ENCODE assay signal across 13 cellular contexts in the genomic region with DNA sequence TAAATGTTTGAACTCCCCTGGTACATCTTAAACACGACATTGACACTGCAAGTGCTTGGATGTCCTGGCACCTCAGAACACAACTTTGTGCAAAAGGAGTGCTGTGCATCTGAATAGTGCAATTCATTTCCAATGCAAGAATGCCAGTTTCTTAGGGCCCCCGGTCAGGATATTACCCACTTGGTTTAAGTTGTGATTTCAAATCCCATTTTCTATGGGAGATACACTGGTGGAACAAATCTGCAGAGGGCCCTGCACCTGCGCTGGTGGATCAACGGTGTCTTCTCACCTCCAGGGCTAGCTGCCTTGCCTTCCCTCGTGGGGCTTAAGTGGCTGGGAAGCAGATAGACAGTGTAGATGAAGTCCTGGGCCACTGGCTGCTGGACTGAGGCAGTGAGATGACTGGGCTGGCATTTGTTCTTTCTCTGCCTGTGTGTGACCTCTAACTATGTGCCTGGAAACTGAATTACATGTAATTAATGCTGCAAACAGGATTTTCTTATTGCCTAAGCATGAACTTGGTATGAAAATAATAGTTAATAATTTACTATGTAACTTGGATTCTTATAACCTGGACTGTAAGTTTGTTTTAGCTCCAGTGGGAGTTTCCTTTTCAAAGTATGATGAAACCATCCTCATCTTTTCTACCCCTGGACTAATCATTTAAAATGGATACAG. TPM values are rescaled to one million over a fixed set of nuclear protein-coding genes. Genes with fewer than 3 reads are reported as not detected.
A peak's percentile ranks its signal among the peaks of the same experiment; 100 is the strongest.
DNase-seq lines count a peak whose midpoint lies in the region; ATAC-seq lines count a peak whose summit lies in the region.
"Had no signal": no experiment of that assay in that cellular context is flagged by ENCODE, and none has a peak within 500 bp of the region (broad histone marks: within the 10 kb centered on the region; RNA-seq: fewer than 3 reads in every experiment).

No MANE protein-coding gene starts in this region.

- H3K9me3 Mint-ChIP-seq in naive B cell: no peaks in the 10 kb centered on the region

- peak overlapping the region in 5 of 8 donors; percentile 15 to 38 (median 22) for H3K4me3 Mint-ChIP-seq in naive B cell

- H3K27ac Mint-ChIP-seq in naive B cell: peak overlapping the region in 4 of 6 donors; percentile 56 to 86 (median 70)

- H3K36me3 Mint-ChIP-seq in naive B cell: peaks cover 10 to 15% of the 10 kb centered on the region in 2 donors

- no peaks in the 10 kb centered on the region for H3K27me3 ChIP-seq in effector memory CD4-positive, alpha-beta T cell (replicated peaks; ENCODE audit: control insufficient read depth, insufficient read depth, low read length, poor library complexity, severe bottlenecking)
- H3K27me3 ChIP-seq in HAP-1 (ENCODE audit: low read depth): no peaks in the 10 kb centered on the region

- H3K27me3 Mint-ChIP-seq in naive B cell: no peaks in the 10 kb centered on the region

- ATAC-seq in Right ventricle myocardium inferior (peak; percentile 38), naive B cell (ENCODE audit: low read depth in 2 of 2) (no peak), HG03097 (IDR thresholded peaks at IDR 0.05; ENCODE audit: low FRiP score, unreplicated experiment) (no peak)
- ATAC-seq: esophagus mucosa had no signal

- peaks cover 40% of the 10 kb centered on the region for H3K36me3 ChIP-seq in effector memory CD4-positive, alpha-beta T cell (ENCODE audit: control insufficient read depth, insufficient read depth, low read length)
- H3K36me3 ChIP-seq in HAP-1 (replicated peaks): peaks cover 64% of the 10 kb centered on the region

- in situ Hi-C loops in HAP-1 (cut with MboI; ENCODE audit: low sequenced_read_pairs): no loop called here

- H3K4me3 ChIP-seq in effector memory CD4-positive, alpha-beta T cell (ENCODE audit: insufficient read depth, low read depth, low read length, poor library complexity, severe bottlenecking): no peak overlapping the region
- H3K4me3 ChIP-seq in HAP-1: no peak overlapping the region

- H3K4me1 ChIP-seq in effector memory CD4-positive, alpha-beta T cell (ENCODE audit: control insufficient read depth, insufficient read depth, low read length, poor library complexity, severe bottlenecking): peaks cover 49% of the 10 kb centered on the region
- peaks cover 50% of the 10 kb centered on the region for H3K4me1 ChIP-seq in HAP-1

- intact Hi-C loops in Right ventricle myocardium inferior (cut with DNase I) (no loop called here), cardiac septum (cut with DNase I) (no loop called here)

- peaks cover 70 to 94% (median 70%) of the 10 kb centered on the region in 3 donors for H3K4me1 Mint-ChIP-seq in naive B cell

- H3K9me3 ChIP-seq in effector memory CD4-positive, alpha-beta T cell (ENCODE audit: control insufficient read depth, low read length): no peaks in the 10 kb centered on the region
- no peaks in the 10 kb centered on the region for H3K9me3 ChIP-seq in HAP-1

- DNase-seq in Right ventricle myocardium inferior (ENCODE audit: missing footprints): no peak
- no peak for DNase-seq in cardiac septum (ENCODE audit: low spot score)
- no peak for DNase-seq in effector memory CD4-positive, alpha-beta T cell
- no peak for DNase-seq in naive B cell
- no peak for DNase-seq in HAP-1 (ENCODE audit: low spot score in 2 of 2)
- DNase-seq in cortex of kidney (lab: John Stamatoyannopoulos, UW): no peak
- DNase-seq in stimulated activated CD4-positive, alpha-beta T cell treated with anti-CD3 and anti-CD28 coated beads, Interleukin-4, amount 100 ng/mL, for 1 hour: no peak
- DNase-seq: activated CD4-positive, alpha-beta T cell treated with anti-CD3 and anti-CD28 coated beads for 1 hour; kidney; NCI-H2081 treated with DMSO at 0.1 percent for 48 hours; stimulated activated CD4-positive, alpha-beta T cell treated with anti-CD3 and anti-CD28 coated beads, Interleukin-12 subunit alpha, Interleukin-12 subunit beta, amount 100 ng/mL, for 4 hours had no signal

- peak overlapping the region; percentile 5 for H3K27ac ChIP-seq in effector memory CD4-positive, alpha-beta T cell (ENCODE audit: insufficient read depth, low read length, poor library complexity, severe bottlenecking)

RNA-seq across cellular contexts. Expression of a gene that starts 20.9 kb away (rescaled TPM):
- total RNA-seq in Right ventricle myocardium inferior: 52.5 TPM
- total RNA-seq in cardiac septum: 59.6 TPM
- polyA plus RNA-seq in naive B cell (ENCODE audit: low read depth in 6 of 6): 10 to 100 TPM; 10.1 to 24.8 (median 14.5) TPM
